ENCODE assay signal across 12 cellular contexts in the genomic region with DNA sequence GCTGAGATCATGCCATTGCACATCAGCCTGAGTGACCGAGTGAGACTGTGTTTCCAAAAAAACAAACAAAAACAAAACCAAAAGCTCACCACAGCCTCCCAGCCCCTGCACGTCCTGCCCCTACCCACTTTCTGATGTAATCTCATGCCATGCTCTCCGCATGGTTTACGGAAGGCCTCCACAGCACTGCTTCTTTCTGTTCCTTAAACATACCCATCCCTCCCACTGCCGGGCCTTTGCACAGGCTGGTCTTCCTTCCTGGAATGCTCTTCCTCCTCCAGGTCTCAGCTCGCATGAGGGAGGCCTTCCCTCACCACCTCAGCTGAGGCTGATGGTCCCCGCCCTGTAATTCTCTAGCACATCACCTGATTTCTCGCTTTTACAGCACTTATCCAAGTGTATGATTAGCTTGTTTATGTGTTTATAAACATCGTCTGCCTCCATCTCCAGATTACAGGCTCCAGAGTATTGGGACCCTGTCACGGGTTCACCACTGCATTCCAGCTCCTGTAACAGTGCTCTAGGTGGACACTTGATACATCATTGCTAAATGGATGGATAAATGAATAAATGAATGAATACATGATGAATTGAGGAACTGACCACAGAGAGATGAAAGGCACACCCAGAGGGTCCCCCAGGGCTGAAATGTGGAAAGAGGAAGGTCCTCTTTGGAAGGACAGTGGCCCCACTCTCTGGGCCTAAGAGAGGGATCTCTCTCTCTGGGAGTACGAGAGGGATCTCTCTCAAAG. TPM values are rescaled to one million over a fixed set of nuclear protein-coding genes. Genes with fewer than 3 reads are reported as not detected.
A peak's percentile ranks its signal among the peaks of the same experiment; 100 is the strongest.
DNase-seq lines count a peak whose midpoint lies in the region; ATAC-seq and TF ChIP-seq lines count a peak whose summit lies in the region.
"Had no signal": no experiment of that assay in that cellular context is flagged by ENCODE, and none has a peak within 500 bp of the region (broad histone marks: within the 10 kb centered on the region; RNA-seq: fewer than 3 reads in every experiment).

No MANE protein-coding gene starts in this region.

- H3K4me1 ChIP-seq in body of pancreas (peaks cover 42% of the 10 kb centered on the region), left lung (peaks cover 17 to 34% of the 10 kb centered on the region in 2 donors), uterus (peaks cover 0 to 5% of the 10 kb centered on the region in 2 donors)

- H3K36me3 Mint-ChIP-seq in activated naive CD8-positive, alpha-beta T cell treated with anti-CD3 and anti-CD28 coated beads for 36 hours: no peaks in the 10 kb centered on the region
- H3K36me3 Mint-ChIP-seq in activated naive CD8-positive, alpha-beta T cell treated with anti-CD3 and anti-CD28 coated beads, Interleukin-2, amount 50 U/mL, for 24 hours (ENCODE audit: low read depth): no peaks in the 10 kb centered on the region
- H3K36me3 Mint-ChIP-seq: stimulated activated memory B cell treated with anti-CD40 and anti-IgM and Interleukin-4, amounts not matched to agents 10 μg/mL and 1 μg/mL and 100 μg/mL, for 72 hours had no signal

- no peak overlapping the region for H3K4me3 ChIP-seq in body of pancreas
- H3K4me3 ChIP-seq in left lung: no peak overlapping the region
- H3K4me3 ChIP-seq in uterus: no peak overlapping the region

- TF ChIP-seq POLR2A in body of pancreas (IDR thresholded peaks at IDR 0.05): no peak
- no peak for TF ChIP-seq POLR2A in uterus (IDR thresholded peaks at IDR 0.05)

- H3K27me3 Mint-ChIP-seq in activated naive CD8-positive, alpha-beta T cell treated with anti-CD3 and anti-CD28 coated beads for 36 hours: no peaks in the 10 kb centered on the region
- H3K27me3 Mint-ChIP-seq in activated naive CD8-positive, alpha-beta T cell treated with anti-CD3 and anti-CD28 coated beads, Interleukin-2, amount 50 U/mL, for 24 hours: no peaks in the 10 kb centered on the region
- H3K27me3 Mint-ChIP-seq: stimulated activated memory B cell treated with anti-CD40 and anti-IgM and Interleukin-4, amounts not matched to agents 10 μg/mL and 1 μg/mL and 100 μg/mL, for 72 hours had no signal

- peak overlapping the region in 3 of 4 donors; percentile 43 to 71 (median 67) for H3K27ac ChIP-seq in body of pancreas
- peak overlapping the region in 1 of 2 donors; percentile 58 for H3K27ac ChIP-seq in left lung
- H3K27ac ChIP-seq in uterus: peak overlapping the region; percentile 26 to 63

- H3K9me3 Mint-ChIP-seq in activated naive CD8-positive, alpha-beta T cell treated with anti-CD3 and anti-CD28 coated beads for 36 hours: no peaks in the 10 kb centered on the region
- H3K9me3 Mint-ChIP-seq in activated naive CD8-positive, alpha-beta T cell treated with anti-CD3 and anti-CD28 coated beads, Interleukin-2, amount 50 U/mL, for 24 hours: no peaks in the 10 kb centered on the region
- H3K9me3 Mint-ChIP-seq: stimulated activated memory B cell treated with anti-CD40 and anti-IgM and Interleukin-4, amounts not matched to agents 10 μg/mL and 1 μg/mL and 100 μg/mL, for 72 hours had no signal

- peaks cover 8% of the 10 kb centered on the region for H3K4me1 Mint-ChIP-seq in activated naive CD8-positive, alpha-beta T cell treated with anti-CD3 and anti-CD28 coated beads for 36 hours
- peaks cover 7% of the 10 kb centered on the region for H3K4me1 Mint-ChIP-seq in activated naive CD8-positive, alpha-beta T cell treated with anti-CD3 and anti-CD28 coated beads, Interleukin-2, amount 50 U/mL, for 24 hours

- DNase-seq in activated naive CD8-positive, alpha-beta T cell treated with anti-CD3 and anti-CD28 coated beads for 36 hours: no peak
- DNase-seq in activated naive CD8-positive, alpha-beta T cell treated with anti-CD3 and anti-CD28 coated beads, Interleukin-2, amount 50 U/mL, for 24 hours: no peak
- DNase-seq in body of pancreas: no peak
- DNase-seq in left lung: peak in 1 of 2 donors; percentile 54
- DNase-seq in uterus: no peak
- DNase-seq in pons (ENCODE audit: low spot score): no peak
- DNase-seq: GOT3, midbrain, NCI-H1105 had no signal

- H3K27ac Mint-ChIP-seq in activated naive CD8-positive, alpha-beta T cell treated with anti-CD3 and anti-CD28 coated beads for 36 hours: peak overlapping the region; percentile 11
- H3K27ac Mint-ChIP-seq in activated naive CD8-positive, alpha-beta T cell treated with anti-CD3 and anti-CD28 coated beads, Interleukin-2, amount 50 U/mL, for 24 hours: no peak overlapping the region
- H3K27ac Mint-ChIP-seq: stimulated activated memory B cell treated with anti-CD40 and anti-IgM and Interleukin-4, amounts not matched to agents 10 μg/mL and 1 μg/mL and 100 μg/mL, for 72 hours had no signal

- WGBS in body of pancreas, 2 donors: 77 to 81% methylated on average over 11 of the region's 11 CpGs

- no peaks in the 10 kb centered on the region for H3K9me3 ChIP-seq in body of pancreas
- no peaks in the 10 kb centered on the region for H3K9me3 ChIP-seq in left lung
- no peaks in the 10 kb centered on the region for H3K9me3 ChIP-seq in uterus

- no peaks in the 10 kb centered on the region for H3K27me3 ChIP-seq in body of pancreas
- no peaks in the 10 kb centered on the region for H3K27me3 ChIP-seq in left lung
- H3K27me3 ChIP-seq in uterus: no peaks in the 10 kb centered on the region

- ATAC-seq in activated naive CD8-positive, alpha-beta T cell treated with anti-CD3 and anti-CD28 coated beads, Interleukin-2, amount 50 U/mL, for 24 hours: no peak
- ATAC-seq in body of pancreas (no peak), left lung (peak; percentile 11), GM18861 (IDR thresholded peaks at IDR 0.05; ENCODE audit: unreplicated experiment) (no peak), GM19467 (IDR thresholded peaks at IDR 0.05; ENCODE audit: unreplicated experiment) (no peak)
- ATAC-seq: stimulated activated memory B cell treated with anti-CD40 and anti-IgM and Interleukin-4, amounts not matched to agents 10 μg/mL and 1 μg/mL and 100 μg/mL, for 72 hours had no signal

- TF ChIP-seq CTCF in body of pancreas (IDR thresholded peaks at IDR 0.05): no peak
- TF ChIP-seq CTCF in left lung (IDR thresholded peaks at IDR 0.05): no peak
- no peak for TF ChIP-seq CTCF in uterus (IDR thresholded peaks at IDR 0.05)

- no peak overlapping the region for H3K4me3 Mint-ChIP-seq in activated naive CD8-positive, alpha-beta T cell treated with anti-CD3 and anti-CD28 coated beads for 36 hours
- no peak overlapping the region for H3K4me3 Mint-ChIP-seq in activated naive CD8-positive, alpha-beta T cell treated with anti-CD3 and anti-CD28 coated beads, Interleukin-2, amount 50 U/mL, for 24 hours
- H3K4me3 Mint-ChIP-seq: stimulated activated memory B cell treated with anti-CD40 and anti-IgM and Interleukin-4, amounts not matched to agents 10 μg/mL and 1 μg/mL and 100 μg/mL, for 72 hours had no signal

- intact Hi-C loops in body of pancreas (cut with DNase I): no loop called here
- intact Hi-C loops in left lung (cut with DNase I): loop anchor here in 1 of 2 donors (10.0 kb wide), 1 partner anchor 98 kb away; no protein-coding TSS in a partner anchor
- intact Hi-C loops in uterus (cut with DNase I; ENCODE audit: low total_unique reads): no loop called here

- peaks cover 0 to 2% of the 10 kb centered on the region in 2 donors for H3K36me3 ChIP-seq in body of pancreas (replicated peaks in 1 of 2; ENCODE audit: insufficient read depth in 1 of 2, low read depth in 2 of 2)
- no peaks in the 10 kb centered on the region for H3K36me3 ChIP-seq in left lung
- H3K36me3 ChIP-seq in uterus: no peaks in the 10 kb centered on the region

RNA-seq across cellular contexts. Expression of gene TCEA3, which starts 22.1 kb away (rescaled TPM):
- total RNA-seq in activated naive CD8-positive, alpha-beta T cell treated with anti-CD3 and anti-CD28 coated beads for 36 hours: 1 to 10 TPM; 6.3 to 7.4 TPM
- total RNA-seq in body of pancreas: 100 to 1,000 TPM; 110 to 140 TPM
- total RNA-seq in left lung: 10 to 100 TPM; 28.3 to 43.2 TPM
- total RNA-seq in uterus: 10 to 100 TPM; 20.6 to 70.9 (median 27.8) TPM

RNA-seq across cellular contexts. Expression of gene ZNF436, which starts 32.8 kb away (rescaled TPM):
- 1 to 10 TPM; 3.7 to 4.4 TPM for total RNA-seq in activated naive CD8-positive, alpha-beta T cell treated with anti-CD3 and anti-CD28 coated beads for 36 hours
- total RNA-seq in body of pancreas: 10 to 100 TPM in 1 of 2 donors, 1 to 10 TPM in 1; 8.6 to 18.5 TPM
- 10 to 100 TPM in 1 of 2 donors, 1 to 10 TPM in 1; 9.2 to 10.2 TPM for total RNA-seq in left lung
- 10 to 100 TPM; 12.1 to 88.8 (median 21.6) TPM for total RNA-seq in uterus

RNA-seq across cellular contexts. Expression of gene HNRNPR, which starts 58.4 kb away (rescaled TPM):
- total RNA-seq in activated naive CD8-positive, alpha-beta T cell treated with anti-CD3 and anti-CD28 coated beads for 36 hours: 100 to 1,000 TPM; 207 to 212 TPM
- total RNA-seq in body of pancreas: 10 to 100 TPM; 34.2 to 41.2 TPM
- 100 to 1,000 TPM in 1 of 2 donors, 10 to 100 TPM in 1; 84.3 to 108 TPM for total RNA-seq in left lung
- total RNA-seq in uterus: 100 to 1,000 TPM in 2 of 4 donors, 10 to 100 TPM in 2; 29.7 to 230 (median 116) TPM
